12 cellular contexts compared by ENCODE assay signal in the genomic region with DNA sequence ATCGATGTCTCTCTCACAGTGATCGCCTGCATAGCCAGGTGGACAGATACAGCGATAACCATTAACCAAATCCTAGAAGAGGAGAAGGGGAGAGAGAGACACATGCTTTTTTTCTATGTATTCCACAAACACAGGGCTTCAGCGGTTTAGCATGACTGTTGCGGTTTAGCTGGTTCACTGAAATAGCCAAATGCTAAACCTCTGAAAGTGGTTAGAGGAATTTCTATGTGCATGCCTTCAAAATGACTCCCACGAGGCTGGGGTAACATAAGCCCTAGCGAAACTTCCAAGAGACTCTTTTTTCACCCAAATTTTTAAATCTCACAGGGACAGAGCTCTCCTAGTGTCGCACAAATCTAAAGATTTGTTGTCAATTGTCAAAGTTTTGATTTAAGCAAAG. TPM values are rescaled to one million over a fixed set of nuclear protein-coding genes. Genes with fewer than 3 reads are reported as not detected.
DNase-seq lines count a peak whose midpoint lies in the region; ATAC-seq and TF ChIP-seq lines count a peak whose summit lies in the region.
"Had no signal": no experiment of that assay in that cellular context is flagged by ENCODE, and none has a peak within 500 bp of the region (broad histone marks: within the 10 kb centered on the region; RNA-seq: fewer than 3 reads in every experiment).

No MANE protein-coding gene starts in this region.

- intact Hi-C loops in posterior vena cava (cut with DNase I) = no loop called here

- H3K36me3 ChIP-seq in BLaER1 treated with 17β-estradiol and CSF1 and Interleukin-3, amounts not matched to agents 10 nM and 100 nM = peaks cover 0 to 96% (median 35%) of the 10 kb centered on the region in 11 experiments; a peak in 13 of 22 replicates
- H3K36me3 ChIP-seq in OCI-LY3 (replicated peaks; ENCODE audit: low read depth, low read length) = no peaks in the 10 kb centered on the region
- H3K36me3 ChIP-seq in fibroblast of lung (ENCODE audit: control insufficient read depth, insufficient read depth, low read length) = peaks cover 19% of the 10 kb centered on the region

- H3K4me3 ChIP-seq in BLaER1 treated with 17β-estradiol and CSF1 and Interleukin-3, amounts not matched to agents 10 nM and 100 nM = no peak overlapping the region
- no peak overlapping the region for H3K4me3 ChIP-seq in OCI-LY3 (ENCODE audit: low read length)
- no peak overlapping the region for H3K4me3 ChIP-seq in fibroblast of lung (replicated peaks in 1 of 4; ENCODE audit: control extremely low read depth in 1 of 4, insufficient read depth in 1 of 4, low read depth in 3 of 4, low read length in 4 of 4)
- no peak overlapping the region for H3K4me3 ChIP-seq in skeletal muscle cell (ENCODE audit: low read depth, low read length)

- no peak overlapping the region for H3K27ac ChIP-seq in BLaER1 treated with 17β-estradiol and CSF1 and Interleukin-3, amounts not matched to agents 10 nM and 100 nM
- no peak overlapping the region for H3K27ac ChIP-seq in OCI-LY3 (ENCODE audit: low read length)
- H3K27ac ChIP-seq in fibroblast of lung (ENCODE audit: insufficient read depth, low read length) = no peak overlapping the region

- peak overlapping the region in 8 of 11 experiments; percentile 7 to 54 (median 44); a peak in 14 of 22 replicates for H3K4me2 ChIP-seq in BLaER1 treated with 17β-estradiol and CSF1 and Interleukin-3, amounts not matched to agents 10 nM and 100 nM
- H3K4me2 ChIP-seq in OCI-LY3 (ENCODE audit: low read length) = peak overlapping the region; percentile 34
- no peak overlapping the region for H3K4me2 ChIP-seq in fibroblast of lung (ENCODE audit: extremely low read depth, insufficient read depth, low read length)

- TF ChIP-seq CTCF in OCI-LY3 (IDR thresholded peaks at IDR 0.05; ENCODE audit: low read depth, low read length) = no peak
- TF ChIP-seq CTCF in fibroblast of lung (conservative IDR thresholded peaks at IDR 0.05 in 1 of 2, IDR thresholded peaks at IDR 0.05 in 1 of 2; ENCODE audit: low read depth in 1 of 2, low read length in 2 of 2) = no peak

- DNase-seq in fibroblast of lung (ENCODE audit: low read depth in 2 of 2) (peak; percentile 77 to 96), skeletal muscle cell (ENCODE audit: low read depth) (peak; percentile 65), posterior vena cava (ENCODE audit: low spot score) (no peak), iPS-NIHi11 (ENCODE audit: low spot score) (no peak), epidermal melanocyte (ENCODE audit: insufficient read length, low spot score) (no peak)
- DNase-seq: activated CD4-positive, alpha-beta T cell treated with anti-CD3 and anti-CD28 coated beads for 48 hours; CD8-positive, alpha-beta memory T cell; NCI-H1417 treated with DMSO at 0.1 percent for 48 hours; NCI-H82 had no signal

- no peaks in the 10 kb centered on the region for H3K79me2 ChIP-seq in OCI-LY3 (ENCODE audit: low read length)
- H3K79me2 ChIP-seq in fibroblast of lung (ENCODE audit: control insufficient read depth, insufficient read depth, low read length) = no peaks in the 10 kb centered on the region

- no peak overlapping the region for H2AFZ ChIP-seq in OCI-LY3 (ENCODE audit: low read depth, low read length)
- H2AFZ ChIP-seq in fibroblast of lung (ENCODE audit: low read length) = no peak overlapping the region

- peaks cover 0 to 43% (median 34%) of the 10 kb centered on the region in 10 experiments; a peak in 18 of 20 replicates for H3K4me1 ChIP-seq in BLaER1 treated with 17β-estradiol and CSF1 and Interleukin-3, amounts not matched to agents 10 nM and 100 nM
- H3K4me1 ChIP-seq in OCI-LY3 (ENCODE audit: low read length) = peaks cover 10% of the 10 kb centered on the region
- peaks cover 17% of the 10 kb centered on the region for H3K4me1 ChIP-seq in fibroblast of lung (ENCODE audit: control insufficient read depth, extremely low read depth, insufficient read depth, low read length)

- H3K27me3 ChIP-seq in BLaER1 treated with 17β-estradiol and CSF1 and Interleukin-3, amounts not matched to agents 10 nM and 100 nM = peaks cover 0 to 12% (median 5%) of the 10 kb centered on the region in 11 experiments; a peak in 8 of 22 replicates
- peaks cover 21% of the 10 kb centered on the region for H3K27me3 ChIP-seq in OCI-LY3 (ENCODE audit: low read depth, low read length)
- no peaks in the 10 kb centered on the region for H3K27me3 ChIP-seq in fibroblast of lung (ENCODE audit: control insufficient read depth, insufficient read depth, low read length)

- H4K20me1 ChIP-seq in BLaER1 treated with 17β-estradiol and CSF1 and Interleukin-3, amounts not matched to agents 10 nM and 100 nM = peaks cover 0 to 47% (median 0%) of the 10 kb centered on the region in 11 experiments; a peak in 6 of 22 replicates
- 0 out of 2 replicates have a peak, but pooled peaks cover 4% of the 10 kb centered on the region for H4K20me1 ChIP-seq in OCI-LY3 (ENCODE audit: insufficient read depth, low read length)
- H4K20me1 ChIP-seq in fibroblast of lung (ENCODE audit: control insufficient read depth, extremely low read depth, insufficient read depth, low read length) = no peaks in the 10 kb centered on the region

- H3K9ac ChIP-seq in BLaER1 treated with 17β-estradiol and CSF1 and Interleukin-3, amounts not matched to agents 10 nM and 100 nM = no peak overlapping the region
- H3K9ac ChIP-seq in OCI-LY3 (ENCODE audit: low read length) (no peak overlapping the region), fibroblast of lung (ENCODE audit: insufficient read depth, low read length) (no peak overlapping the region)

- ATAC-seq in GM21526 (IDR thresholded peaks at IDR 0.05; ENCODE audit: low FRiP score, unreplicated experiment) = no peak

- H3K9me3 ChIP-seq in BLaER1 treated with 17β-estradiol and CSF1 and Interleukin-3, amounts not matched to agents 10 nM and 100 nM (replicated peaks in 1 of 11) = no peaks in the 10 kb centered on the region
- H3K9me3 ChIP-seq in OCI-LY3 (ENCODE audit: insufficient read depth, low read length) = no peaks in the 10 kb centered on the region
- no peaks in the 10 kb centered on the region for H3K9me3 ChIP-seq in fibroblast of lung (ENCODE audit: control insufficient read depth, insufficient read depth, low read depth, low read length)

RNA-seq across cellular contexts. Expression of a gene that starts 25.1 kb away (rescaled TPM):
- total RNA-seq in fibroblast of lung = 34.2 and 57.3 TPM in 2 replicates
- polyA plus RNA-seq in fibroblast of lung = 5.8 and 16.3 TPM in 2 replicates
- 6.2 and 17.1 TPM in 2 replicates for polyA plus RNA-seq in fibroblast of lung (2012)
- 28.6 and 44.2 TPM in 2 replicates for polyA minus RNA-seq in fibroblast of lung (ENCODE audit: low replicate concordance)
- total RNA-seq in posterior vena cava = 10 to 100 TPM; 68.5 to 84.2 TPM

Comparison
In these comparisons a context has a peak if more than half of its experiments do, and no peak if none do; other contexts are left out.
1. DNase-seq: peak in fibroblast of lung (2 of 2) and skeletal muscle cell (single experiment); none in posterior vena cava (single experiment), iPS-NIHi11 (single experiment) and epidermal melanocyte (single experiment).